Comparison of ENCODE assay signal across 23 cellular contexts in genomic region chr3:56975562-56975961, GRCh38.
"Had no signal": no experiment of that assay in that cellular context is flagged by ENCODE, and none has a peak within 500 bp of the region (broad histone marks: within the 10 kb centered on the region; RNA-seq: fewer than 3 reads in every experiment).

No MANE protein-coding gene starts in this region.

- H3K4me1 ChIP-seq: colonic mucosa, prostate gland, suprapubic skin had no signal

- H3K27ac ChIP-seq: cardiac muscle cell, colonic mucosa, epithelial cell of prostate, left ventricle myocardium inferior, prostate gland, suprapubic skin, upper lobe of right lung had no signal

- H3K4me3 Mint-ChIP-seq: natural killer cell treated with Interleukin-12 subunit alpha and Interleukin-12 subunit beta and Interleukin-15 and Interleukin-18, amount 100 ng/mL, for 72 hours had no signal

- H3K4me3 ChIP-seq: cardiac muscle cell, colonic mucosa, left ventricle myocardium inferior, prostate gland, suprapubic skin, upper lobe of right lung had no signal

- ATAC-seq: activated CD4-positive, CD25-positive, alpha-beta regulatory T cell treated with anti-CD3 and anti-CD28 coated beads, Interleukin-2, amount 50 U/mL, for 24 hours; activated naive CD4-positive, alpha-beta T cell treated with anti-CD3 and anti-CD28 coated beads, Interleukin-2, amount 50 U/mL, for 72 hours; natural killer cell treated with Interleukin-12 subunit alpha and Interleukin-12 subunit beta and Interleukin-15 and Interleukin-18, amount 100 ng/mL, for 72 hours; upper lobe of right lung had no signal

- DNase-seq: activated CD4-positive, alpha-beta T cell treated with anti-CD3 and anti-CD28 coated beads, Interleukin-2, amount 50 U/mL, for 4 hours; activated effector memory CD4-positive, alpha-beta T cell treated with Interleukin-2 at 50 U/mL for 16 hours; activated T-cell treated with anti-CD3 and anti-CD28 coated beads, Interleukin-2, amount 50 U/mL, for 1 hour; aorta; colonic mucosa; effector CD8-positive, alpha-beta T cell; foreskin melanocyte; head of caudate nucleus; islet precursor cell; left ventricle myocardium inferior; mesenchymal stem cell; occipital lobe; stimulated activated CD4-positive, alpha-beta T cell treated with anti-CD3 and anti-CD28 coated beads, Interleukin-2, amount 100 ng/mL, for 48 hours; stimulated activated naive CD4-positive, alpha-beta T cell treated with Interleukin-2 at 50 U/mL for 16 hours; SW 1271; upper lobe of right lung had no signal

- H3K36me3 Mint-ChIP-seq: activated naive CD4-positive, alpha-beta T cell treated with anti-CD3 and anti-CD28 coated beads, Interleukin-2, amount 50 U/mL, for 72 hours; natural killer cell treated with Interleukin-12 subunit alpha and Interleukin-12 subunit beta and Interleukin-15 and Interleukin-18, amount 100 ng/mL, for 72 hours had no signal

- H3K27me3 ChIP-seq: cardiac muscle cell, colonic mucosa, suprapubic skin, upper lobe of right lung had no signal

- H3K36me3 ChIP-seq: cardiac muscle cell, colonic mucosa, left ventricle myocardium inferior, prostate gland, suprapubic skin, upper lobe of right lung had no signal

- H3K9me3 Mint-ChIP-seq: natural killer cell treated with Interleukin-12 subunit alpha and Interleukin-12 subunit beta and Interleukin-15 and Interleukin-18, amount 100 ng/mL, for 72 hours had no signal

- H3K27me3 Mint-ChIP-seq: natural killer cell treated with Interleukin-12 subunit alpha and Interleukin-12 subunit beta and Interleukin-15 and Interleukin-18, amount 100 ng/mL, for 72 hours had no signal

- H3K9me3 ChIP-seq: colonic mucosa, left ventricle myocardium inferior, prostate gland, suprapubic skin, upper lobe of right lung had no signal

- H3K27ac Mint-ChIP-seq: activated naive CD4-positive, alpha-beta T cell treated with anti-CD3 and anti-CD28 coated beads, Interleukin-2, amount 50 U/mL, for 72 hours; natural killer cell treated with Interleukin-12 subunit alpha and Interleukin-12 subunit beta and Interleukin-15 and Interleukin-18, amount 100 ng/mL, for 72 hours had no signal
